In genomic region chr22:39090426-39091064, GRCh38 we compare ENCODE assay signal across 10 cellular contexts. TPM values are rescaled to one million over a fixed set of nuclear protein-coding genes. Genes with fewer than 3 reads are reported as not detected.
DNase-seq lines count a peak whose midpoint lies in the region; ATAC-seq and TF ChIP-seq lines count a peak whose summit lies in the region.
"Had no signal": no experiment of that assay in that cellular context is flagged by ENCODE, and none has a peak within 500 bp of the region (broad histone marks: within the 10 kb centered on the region; RNA-seq: fewer than 3 reads in every experiment).

No MANE protein-coding gene starts in this region.

- H3K36me3 ChIP-seq in SK-N-SH (replicated peaks in 1 of 2; ENCODE audit: control insufficient read depth in 1 of 2, insufficient read depth in 2 of 2, low read length in 1 of 2) = no peaks in the 10 kb centered on the region
- H3K36me3 ChIP-seq: adrenal gland had no signal

- H3K9me2 ChIP-seq in SK-N-SH = no peaks in the 10 kb centered on the region

- WGBS in SK-N-SH (ENCODE audit: low lambda C conversion rate) = no CpG with 5 or more reads among the region's 15 CpGs

- H3K4me2 ChIP-seq in SK-N-SH = no peak overlapping the region

- no peaks in the 10 kb centered on the region for H3F3A ChIP-seq in SK-N-SH (replicated peaks; ENCODE audit: insufficient read depth)

- H3K4me3 ChIP-seq in SK-N-SH (ENCODE audit: low read depth in 2 of 2, low read length in 1 of 2) = no peak overlapping the region
- H3K4me3 ChIP-seq: adrenal gland had no signal

- peak overlapping the region; percentile 66 for H3K4me3 Mint-ChIP-seq in activated CD4-positive, alpha-beta T cell treated with anti-CD3 and anti-CD28 coated beads, Interleukin-2, amount 10 ng/mL, durations not matched to agents 24 days and 14 days
- H3K4me3 Mint-ChIP-seq in central memory CD8-positive, alpha-beta T cell = peak overlapping the region; percentile 69
- H3K4me3 Mint-ChIP-seq in mesothelial cell of epicardium = no peak overlapping the region

- H2AFZ ChIP-seq in SK-N-SH (ENCODE audit: low read depth) = no peak overlapping the region

- H3K9me3 ChIP-seq in SK-N-SH = no peaks in the 10 kb centered on the region
- H3K9me3 ChIP-seq: adrenal gland had no signal

- H3K9ac ChIP-seq in SK-N-SH = no peak overlapping the region

- H3K36me3 Mint-ChIP-seq in activated CD4-positive, alpha-beta T cell treated with anti-CD3 and anti-CD28 coated beads, Interleukin-2, amount 10 ng/mL, durations not matched to agents 24 days and 14 days (ENCODE audit: low read depth) = peaks cover 13% of the 10 kb centered on the region
- peaks cover 43% of the 10 kb centered on the region for H3K36me3 Mint-ChIP-seq in central memory CD8-positive, alpha-beta T cell (ENCODE audit: insufficient read depth)
- no peaks in the 10 kb centered on the region for H3K36me3 Mint-ChIP-seq in mesothelial cell of epicardium

- peak overlapping the region; percentile 96 for H3K27ac Mint-ChIP-seq in activated CD4-positive, alpha-beta T cell treated with anti-CD3 and anti-CD28 coated beads, Interleukin-2, amount 10 ng/mL, durations not matched to agents 24 days and 14 days
- H3K27ac Mint-ChIP-seq in central memory CD8-positive, alpha-beta T cell (ENCODE audit: low read depth) = peak overlapping the region; percentile 99
- no peak overlapping the region for H3K27ac Mint-ChIP-seq in mesothelial cell of epicardium

- intact Hi-C loops in activated CD4-positive, alpha-beta T cell treated with anti-CD3 and anti-CD28 coated beads, Interleukin-2, amount 10 ng/mL, durations not matched to agents 24 days and 14 days (cut with micrococcal nuclease) = loop anchor here (1.0 to 2.0 kb wide), 3 partner anchors 9 to 220 kb away; no protein-coding TSS in a partner anchor

- H3K4me1 Mint-ChIP-seq in activated CD4-positive, alpha-beta T cell treated with anti-CD3 and anti-CD28 coated beads, Interleukin-2, amount 10 ng/mL, durations not matched to agents 24 days and 14 days = peaks cover 78% of the 10 kb centered on the region
- H3K4me1 Mint-ChIP-seq in central memory CD8-positive, alpha-beta T cell = peaks cover 86% of the 10 kb centered on the region
- peaks cover 7% of the 10 kb centered on the region for H3K4me1 Mint-ChIP-seq in mesothelial cell of epicardium

- no peaks in the 10 kb centered on the region for H3K79me2 ChIP-seq in SK-N-SH (ENCODE audit: insufficient read depth)

- CTCF ChIA-PET in SK-N-SH (lab: Yijun Ruan, JAX) = no interaction called here

- H3K9me3 Mint-ChIP-seq in activated CD4-positive, alpha-beta T cell treated with anti-CD3 and anti-CD28 coated beads, Interleukin-2, amount 10 ng/mL, durations not matched to agents 24 days and 14 days = no peaks in the 10 kb centered on the region
- no peaks in the 10 kb centered on the region for H3K9me3 Mint-ChIP-seq in central memory CD8-positive, alpha-beta T cell
- no peaks in the 10 kb centered on the region for H3K9me3 Mint-ChIP-seq in mesothelial cell of epicardium

- no peaks in the 10 kb centered on the region for H4K20me1 ChIP-seq in SK-N-SH (ENCODE audit: insufficient read depth)

- H3K27ac ChIP-seq in SK-N-SH (ENCODE audit: low read depth in 2 of 2, low read length in 1 of 2) = no peak overlapping the region

- H3K27me3 Mint-ChIP-seq in activated CD4-positive, alpha-beta T cell treated with anti-CD3 and anti-CD28 coated beads, Interleukin-2, amount 10 ng/mL, durations not matched to agents 24 days and 14 days = no peaks in the 10 kb centered on the region
- no peaks in the 10 kb centered on the region for H3K27me3 Mint-ChIP-seq in central memory CD8-positive, alpha-beta T cell
- H3K27me3 Mint-ChIP-seq in mesothelial cell of epicardium (ENCODE audit: low read depth) = no peaks in the 10 kb centered on the region

- peak; percentile 94 for DNase-seq in activated CD4-positive, alpha-beta T cell treated with anti-CD3 and anti-CD28 coated beads, Interleukin-2, amount 10 ng/mL, durations not matched to agents 24 days and 14 days
- peak; percentile 76 to 94 for DNase-seq in central memory CD8-positive, alpha-beta T cell (ENCODE audit: low spot score in 2 of 2)
- DNase-seq in stimulated activated CD4-positive, alpha-beta T cell treated with anti-CD3 and anti-CD28 coated beads, TNF-alpha, amount 100 ng/mL, for 48 hours (ENCODE audit: low read depth in 3 of 3) = peak in 2 of 3 donors; percentile 68 to 80
- DNase-seq in mesothelial cell of epicardium (ENCODE audit: low spot score in 2 of 2, unreplicated experiment in 2 of 2) (no peak), SK-N-SH (no peak), left lobe of liver (ENCODE audit: low spot score) (no peak)

- POLR2A ChIA-PET in SK-N-SH (lab: Yijun Ruan, JAX) = no interaction called here

- peaks cover 0 to 6% of the 10 kb centered on the region in 2 experiments; a peak in 1 of 4 replicates for H3K4me1 ChIP-seq in SK-N-SH (ENCODE audit: control insufficient read depth in 1 of 2, insufficient read depth in 2 of 2, low read depth in 1 of 2, low read length in 1 of 2)
- H3K4me1 ChIP-seq: adrenal gland had no signal

- ATAC-seq in GM21381 (IDR thresholded peaks at IDR 0.05; ENCODE audit: unreplicated experiment) (peak; percentile 43), GM19035 (IDR thresholded peaks at IDR 0.05; ENCODE audit: unreplicated experiment) (no peak), left lobe of liver (no peak)
- peak; percentile 82 for ATAC-seq in central memory CD8-positive, alpha-beta T cell (replicated peaks; ENCODE audit: extremely low read depth, poor library complexity, severe bottlenecking)

- H3K27me3 ChIP-seq in SK-N-SH (ENCODE audit: insufficient read depth) = no peaks in the 10 kb centered on the region
- H3K27me3 ChIP-seq: adrenal gland had no signal

- TF ChIP-seq RAD21 in SK-N-SH (IDR thresholded peaks at IDR 0.05; ENCODE audit: low read length) = no peak

- TF ChIP-seq CTCF in mesothelial cell of epicardium (IDR thresholded peaks at IDR 0.05; ENCODE audit: unreplicated experiment) (no peak), SK-N-SH (IDR thresholded peaks at IDR 0.05) (no peak)

- TF ChIP-seq EP300 in SK-N-SH (IDR thresholded peaks at IDR 0.05; ENCODE audit: borderline replicate concordance in 1 of 2, low read depth in 1 of 2, low read length in 1 of 2) = no peak

TF ChIP-seq in SK-N-SH, 30 proteins besides CTCF, POLR2A, EP300 and RAD21:
- TF ChIP-seq SIN3A (IDR thresholded peaks at IDR 0.05; ENCODE audit: borderline replicate concordance, low read depth, low read length) (no peak), MXI1 (IDR thresholded peaks at IDR 0.05; ENCODE audit: low read depth, low read length) (no peak), RXRA (IDR thresholded peaks at IDR 0.05; ENCODE audit: borderline replicate concordance, low read depth) (no peak), FOXM1 (IDR thresholded peaks at IDR 0.05; ENCODE audit: low read depth) (no peak), USF2 (IDR thresholded peaks at IDR 0.05; ENCODE audit: borderline replicate concordance, low read depth, low read length) (no peak), CHD2 (IDR thresholded peaks at IDR 0.05; ENCODE audit: low read length, partially characterized antibody) (no peak), GATA2 (CRISPR knock-in tag; IDR thresholded peaks at IDR 0.05) (no peak)

RNA-seq across cellular contexts. Expression of gene APOBEC3H, which starts 6.5 kb away (rescaled TPM):
- total RNA-seq in activated CD4-positive, alpha-beta T cell treated with anti-CD3 and anti-CD28 coated beads, Interleukin-2, amount 10 ng/mL, durations not matched to agents 24 days and 14 days = 5.8 and 7.6 TPM in 2 replicates
- total RNA-seq in mesothelial cell of epicardium (0.49 TPM in 1 of 3 replicates, not detected in the others), left lobe of liver (not detected)
- polyA plus RNA-seq in SK-N-SH (2012; rRNA removed) = 0.18 and 0.49 TPM in 2 replicates
- polyA plus RNA-seq in SK-N-SH (2012; cell fraction: cytosol; rRNA removed) = 0.18 and 0.33 TPM in 2 replicates
- 0.54 and 0.77 TPM in 2 replicates for polyA plus RNA-seq in SK-N-SH (2012; cell fraction: nucleus; rRNA removed)
- total RNA-seq: liver had no signal

RNA-seq across cellular contexts. Expression of gene APOBEC3G, which starts 13.5 kb away (rescaled TPM):
- 47.2 and 48.5 TPM in 2 replicates for total RNA-seq in activated CD4-positive, alpha-beta T cell treated with anti-CD3 and anti-CD28 coated beads, Interleukin-2, amount 10 ng/mL, durations not matched to agents 24 days and 14 days
- total RNA-seq in mesothelial cell of epicardium = 5.5 to 6.7 TPM (median 6.1 TPM) in 3 replicates
- 0.11 TPM in 1 of 2 replicates, not detected in the other for polyA plus RNA-seq in SK-N-SH (2012; rRNA removed)
- 0.09 and 0.17 TPM in 2 replicates for polyA plus RNA-seq in SK-N-SH (2012; cell fraction: cytosol; rRNA removed)
- polyA plus RNA-seq in SK-N-SH (2012; cell fraction: nucleus; rRNA removed) = 0.08 and 0.10 TPM in 2 replicates
- total RNA-seq in left lobe of liver = 1.3 TPM

RNA-seq across cellular contexts. Expression of gene APOBEC3F, which starts 49.9 kb away (rescaled TPM):
- total RNA-seq in activated CD4-positive, alpha-beta T cell treated with anti-CD3 and anti-CD28 coated beads, Interleukin-2, amount 10 ng/mL, durations not matched to agents 24 days and 14 days = 16.9 and 19.8 TPM in 2 replicates
- 19.0 to 23.8 TPM (median 21.4 TPM) in 3 replicates for total RNA-seq in mesothelial cell of epicardium
- polyA plus RNA-seq in SK-N-SH (2012; rRNA removed) = 3.8 and 4.3 TPM in 2 replicates
- polyA plus RNA-seq in SK-N-SH (2012; cell fraction: cytosol; rRNA removed) = 3.3 and 4.0 TPM in 2 replicates
- polyA plus RNA-seq in SK-N-SH (2012; cell fraction: nucleus; rRNA removed) = 3.0 and 4.9 TPM in 2 replicates
- 3.1 TPM for total RNA-seq in left lobe of liver

Comparison
In these comparisons a context has a peak if more than half of its experiments do, and no peak if none do; other contexts are left out.
1. ATAC-seq: peak in GM21381 (single experiment) and central memory CD8-positive, alpha-beta T cell (single experiment); none in GM19035 (single experiment) and left lobe of liver (single experiment).
2. DNase-seq: peak in activated CD4-positive, alpha-beta T cell treated with anti-CD3 and anti-CD28 coated beads, Interleukin-2, amount 10 ng/mL, durations not matched to agents 24 days and 14 days (single experiment), central memory CD8-positive, alpha-beta T cell (2 of 2) and stimulated activated CD4-positive, alpha-beta T cell treated with anti-CD3 and anti-CD28 coated beads, TNF-alpha, amount 100 ng/mL, for 48 hours (2 of 3); none in mesothelial cell of epicardium (0 of 2), SK-N-SH (single experiment) and left lobe of liver (single experiment).